8 cellular contexts compared by ENCODE assay signal in genomic region chr12:98424726-98425401, GRCh38.
DNase-seq lines count a peak whose midpoint lies in the region; ATAC-seq and TF ChIP-seq lines count a peak whose summit lies in the region.

No MANE protein-coding gene starts in this region.

- no peak for TF ChIP-seq POLR2A in Peyer's patch (IDR thresholded peaks at IDR 0.05)

- no peak overlapping the region for H3K9ac ChIP-seq in KMS-11
- H3K9ac ChIP-seq in parathyroid adenoma: no peak overlapping the region

- H3K36me3 ChIP-seq in KMS-11 (ENCODE audit: insufficient read depth) (no peaks in the 10 kb centered on the region), Peyer's patch (no peaks in the 10 kb centered on the region), parathyroid adenoma (ENCODE audit: control insufficient read depth, insufficient read depth, low read length) (no peaks in the 10 kb centered on the region)

- H3K27me3 ChIP-seq in KMS-11 (ENCODE audit: insufficient read depth, low read depth) (no peaks in the 10 kb centered on the region), Peyer's patch (no peaks in the 10 kb centered on the region), parathyroid adenoma (ENCODE audit: control insufficient read depth, insufficient read depth, low read length) (no peaks in the 10 kb centered on the region)

- H3K9me3 ChIP-seq in Peyer's patch (no peaks in the 10 kb centered on the region), parathyroid adenoma (ENCODE audit: control insufficient read depth, low read length) (no peaks in the 10 kb centered on the region)

- H3K79me2 ChIP-seq in KMS-11 (ENCODE audit: insufficient read depth, low read depth) (no peaks in the 10 kb centered on the region), parathyroid adenoma (no peaks in the 10 kb centered on the region)

- H3K4me1 ChIP-seq in KMS-11 (ENCODE audit: low read depth, poor library complexity, severe bottlenecking) (no peaks in the 10 kb centered on the region), Peyer's patch (peaks cover 0 to 12% (median 0%) of the 10 kb centered on the region in 4 donors), parathyroid adenoma (no peaks in the 10 kb centered on the region)

- ATAC-seq in GM21737 (IDR thresholded peaks at IDR 0.05; ENCODE audit: unreplicated experiment) (peak; percentile 80), HG02970 (IDR thresholded peaks at IDR 0.05; ENCODE audit: low FRiP score, unreplicated experiment) (no peak)

- H3K4me3 ChIP-seq in KMS-11 (IDR thresholded peaks at IDR 0.05; ENCODE audit: insufficient read depth, low read depth, low read length): no peak overlapping the region
- no peak overlapping the region for H3K4me3 ChIP-seq in Peyer's patch
- no peak overlapping the region for H3K4me3 ChIP-seq in parathyroid adenoma (ENCODE audit: low read depth, low read length)

- DNase-seq in EL (peak; percentile 74), Peyer's patch (peak; percentile 27 to 80 (median 68)), germinal center (ENCODE audit: low spot score) (peak; percentile 45)
- peak; percentile 77 for DNase-seq in activated effector memory CD4-positive, alpha-beta T cell treated with anti-CD3 and anti-CD28 coated beads, Interleukin-2, amount 50 U/mL, for 16 hours

- H3K4me2 ChIP-seq in KMS-11: no peak overlapping the region
- no peak overlapping the region for H3K4me2 ChIP-seq in parathyroid adenoma (ENCODE audit: low read length)

- TF ChIP-seq CTCF in KMS-11 (conservative IDR thresholded peaks at IDR 0.05; ENCODE audit: low read depth, low read length) (peak; percentile 71), Peyer's patch (IDR thresholded peaks at IDR 0.05) (peak in 5 of 6 experiments; percentile 21 to 79 (median 72)), parathyroid adenoma (IDR thresholded peaks at IDR 0.05) (peak; percentile 59)

- H3K27ac ChIP-seq in KMS-11 (no peak overlapping the region), Peyer's patch (no peak overlapping the region), parathyroid adenoma (no peak overlapping the region)

- H4K20me1 ChIP-seq in KMS-11 (ENCODE audit: insufficient read depth): no peaks in the 10 kb centered on the region

- H2AFZ ChIP-seq in KMS-11 (ENCODE audit: low read depth) (no peak overlapping the region), parathyroid adenoma (no peak overlapping the region)
